In the genomic region with DNA sequence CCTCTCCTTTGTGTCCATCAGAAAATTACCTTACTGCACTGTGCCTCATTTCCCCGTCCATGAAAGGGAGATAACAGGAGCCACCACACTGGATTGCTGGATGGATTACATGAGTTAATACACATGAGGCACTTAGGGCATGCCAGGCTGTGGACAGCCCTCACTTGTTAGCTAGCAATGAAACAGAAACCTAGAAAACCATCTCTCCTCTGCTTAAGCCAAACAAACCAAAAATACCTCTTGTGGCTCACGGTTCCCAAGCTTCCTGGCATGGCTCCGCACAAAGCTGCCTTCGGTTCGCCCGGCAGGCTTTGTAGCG, we compare ENCODE assay signal across 8 cellular contexts. TPM values are rescaled to one million over a fixed set of nuclear protein-coding genes. Genes with fewer than 3 reads are reported as not detected.
DNase-seq lines count a peak whose midpoint lies in the region; ATAC-seq and TF ChIP-seq lines count a peak whose summit lies in the region.

No MANE protein-coding gene starts in this region.

- H3K4me1 ChIP-seq in CD8-positive, alpha-beta T cell (ENCODE audit: insufficient read depth, low read length): peaks cover 7% of the 10 kb centered on the region
- peaks cover 0 to 41% (median 29%) of the 10 kb centered on the region in 9 donors for H3K4me1 ChIP-seq in heart right ventricle

- no peaks in the 10 kb centered on the region for H3K9me3 ChIP-seq in CD8-positive, alpha-beta T cell (ENCODE audit: low read length)
- H3K9me3 ChIP-seq in heart right ventricle: no peaks in the 10 kb centered on the region

- H3K4me3 Mint-ChIP-seq in CD8-positive, alpha-beta T cell: peak overlapping the region; percentile 95
- peak overlapping the region; percentile 97 for H3K4me3 Mint-ChIP-seq in activated B cell treated with CpG ODN at 0.5 μM for 24 hours

- H3K27ac Mint-ChIP-seq in CD8-positive, alpha-beta T cell: peak overlapping the region; percentile 18
- peak overlapping the region; percentile 89 for H3K27ac Mint-ChIP-seq in activated B cell treated with CpG ODN at 0.5 μM for 24 hours

- WGBS in heart right ventricle, 2 donors: 0 to 2% methylated on average over 7 of the region's 7 CpGs

- peak overlapping the region; percentile 64 for H3K27ac ChIP-seq in CD8-positive, alpha-beta T cell (ENCODE audit: low read depth, low read length)
- H3K27ac ChIP-seq in heart right ventricle: peak overlapping the region; percentile 75 to 97 (median 94)

- H3K4me3 ChIP-seq in CD8-positive, alpha-beta T cell (ENCODE audit: low read depth, low read length): peak overlapping the region; percentile 98
- H3K4me3 ChIP-seq in heart right ventricle (peak overlapping the region; percentile 67 to 98 (median 93)), retinal pigment epithelial cell (ENCODE audit: low read length) (peak overlapping the region; percentile 90)

- DNase-seq in CD8-positive, alpha-beta T cell: peak in 1 of 7 experiments; percentile 7
- no peak for DNase-seq in activated B cell treated with CpG ODN at 0.5 μM for 24 hours
- no peak for DNase-seq in heart right ventricle
- no peak for DNase-seq in retinal pigment epithelial cell (ENCODE audit: low read depth)
- DNase-seq in NCI-H2081 treated with DMSO at 0.1 percent for 48 hours (lab: John Stamatoyannopoulos, UW): no peak
- DNase-seq in central memory CD4-positive, alpha-beta T cell: no peak

- H3K9me3 Mint-ChIP-seq in CD8-positive, alpha-beta T cell: no peaks in the 10 kb centered on the region
- no peaks in the 10 kb centered on the region for H3K9me3 Mint-ChIP-seq in activated B cell treated with CpG ODN at 0.5 μM for 24 hours

- peaks cover 5% of the 10 kb centered on the region for H3K27me3 Mint-ChIP-seq in CD8-positive, alpha-beta T cell (ENCODE audit: low read depth)
- peaks cover 11% of the 10 kb centered on the region for H3K27me3 Mint-ChIP-seq in activated B cell treated with CpG ODN at 0.5 μM for 24 hours

- peaks cover 27% of the 10 kb centered on the region for H3K4me1 Mint-ChIP-seq in CD8-positive, alpha-beta T cell (ENCODE audit: low read depth)
- H3K4me1 Mint-ChIP-seq in activated B cell treated with CpG ODN at 0.5 μM for 24 hours: peaks cover 13% of the 10 kb centered on the region

- H3K36me3 Mint-ChIP-seq in CD8-positive, alpha-beta T cell: peaks cover 16% of the 10 kb centered on the region
- peaks cover 14% of the 10 kb centered on the region for H3K36me3 Mint-ChIP-seq in activated B cell treated with CpG ODN at 0.5 μM for 24 hours (ENCODE audit: low read depth)

- H3K36me3 ChIP-seq in CD8-positive, alpha-beta T cell (ENCODE audit: insufficient read depth, low read length): no peaks in the 10 kb centered on the region
- peaks cover 0 to 25% (median 14%) of the 10 kb centered on the region in 9 donors for H3K36me3 ChIP-seq in heart right ventricle

- intact Hi-C loops in CD8-positive, alpha-beta T cell (cut with DNase I, micrococcal nuclease): loop anchor here (1.0 to 10.0 kb wide), 13 partner anchors 45 to 1045 kb away; partner anchors contain the start of genes EID3 (in 2 of the 2), HSP90B1 (in 2 of the 2), NT5DC3 (in 2 of the 2) and TDG (in 2 of the 2)
- intact Hi-C loops in activated B cell treated with CpG ODN at 0.5 μM for 24 hours (cut with micrococcal nuclease): loop anchor here (1.0 to 5.0 kb wide), 7 partner anchors 75 to 294 kb away; partner anchors contain the start of genes HSP90B1, NFYB, NT5DC3 and TDG
- intact Hi-C loops in heart right ventricle (cut with DNase I): loop anchor here in 7 of 10 donors (2.0 to 10.0 kb wide), 5 partner anchors 44 to 107 kb away; partner anchors contain the start of gene TDG (in 4 of the 7)

- ATAC-seq in CD8-positive, alpha-beta T cell: peak; percentile 22
- peak; percentile 28 for ATAC-seq in GM19351 (IDR thresholded peaks at IDR 0.05; ENCODE audit: unreplicated experiment)
- peak; percentile 39 for ATAC-seq in HG03378 (IDR thresholded peaks at IDR 0.05; ENCODE audit: unreplicated experiment)
- ATAC-seq in activated B cell treated with CpG ODN at 0.5 μM for 24 hours (ENCODE audit: low read depth): peak; percentile 8
- peak; percentile 5 to 45 (median 23) for ATAC-seq in heart right ventricle

- POLR2A ChIA-PET in CD8-positive, alpha-beta T cell (lab: Charles Lee): interaction anchor here (0.7 to 1.8 kb wide), 8 partner anchors 36 to 135 kb away, joined by 3 to 9 read pairs (median 3); partner anchors contain the start of genes HSP90B1, NFYB and TDG
- POLR2A ChIA-PET in activated B cell treated with CpG ODN at 0.5 μM for 24 hours (lab: Charles Lee): interaction anchor here (0.6 to 1.7 kb wide), 8 partner anchors 8 to 1046 kb away, joined by 3 to 14 read pairs (median 4); partner anchors contain the start of genes GLT8D2, NFYB and TDG

- CTCF ChIA-PET in CD8-positive, alpha-beta T cell (lab: Charles Lee): interaction anchor here (5.1 kb wide), 1 partner anchor 46 kb away, joined by 28 read pairs; no protein-coding TSS in a partner anchor
- CTCF ChIA-PET in activated B cell treated with CpG ODN at 0.5 μM for 24 hours (lab: Charles Lee): no interaction called here

- no peaks in the 10 kb centered on the region for H3K27me3 ChIP-seq in CD8-positive, alpha-beta T cell (ENCODE audit: insufficient read depth, low read length)
- H3K27me3 ChIP-seq in heart right ventricle: no peaks in the 10 kb centered on the region

- TF ChIP-seq CTCF in CD8-positive, alpha-beta T cell (IDR thresholded peaks at IDR 0.05): no peak
- TF ChIP-seq CTCF in activated B cell treated with CpG ODN at 0.5 μM for 24 hours (IDR thresholded peaks at IDR 0.05) (no peak), heart right ventricle (IDR thresholded peaks at IDR 0.05) (no peak), retinal pigment epithelial cell (conservative IDR thresholded peaks at IDR 0.05; ENCODE audit: low read depth, low read length) (no peak)

RNA-seq across cellular contexts. Expression of gene HCFC2, which starts 0.7 kb away (rescaled TPM):
- 10 to 100 TPM; 13.9 to 16.7 TPM for total RNA-seq in CD8-positive, alpha-beta T cell
- total RNA-seq in activated B cell treated with CpG ODN at 0.5 μM for 24 hours (7.4 and 11.2 TPM in 2 replicates), heart right ventricle (10 to 100 TPM in 9 of 10 donors, 1 to 10 TPM in 1; 8.6 to 13.6 (median 11.3) TPM)
- 10 to 100 TPM in 1 of 2 donors, 1 to 10 TPM in 1; 5.1 to 10.2 TPM for polyA plus RNA-seq in heart right ventricle

RNA-seq across cellular contexts. Expression of gene GLT8D2, which starts 13.7 kb away (rescaled TPM):
- under 1 TPM in 1 of 2 experiments, not detected in 1; 0.17 TPM for total RNA-seq in CD8-positive, alpha-beta T cell
- total RNA-seq in activated B cell treated with CpG ODN at 0.5 μM for 24 hours: not detected in 2 replicates
- total RNA-seq in heart right ventricle: 10 to 100 TPM in 2 of 10 donors, 1 to 10 TPM in 8; 3.5 to 16.0 (median 7.8) TPM
- polyA plus RNA-seq in heart right ventricle: 10 to 100 TPM in 1 of 2 donors, 1 to 10 TPM in 1; 3.8 to 10.2 TPM
